In the genomic region with DNA sequence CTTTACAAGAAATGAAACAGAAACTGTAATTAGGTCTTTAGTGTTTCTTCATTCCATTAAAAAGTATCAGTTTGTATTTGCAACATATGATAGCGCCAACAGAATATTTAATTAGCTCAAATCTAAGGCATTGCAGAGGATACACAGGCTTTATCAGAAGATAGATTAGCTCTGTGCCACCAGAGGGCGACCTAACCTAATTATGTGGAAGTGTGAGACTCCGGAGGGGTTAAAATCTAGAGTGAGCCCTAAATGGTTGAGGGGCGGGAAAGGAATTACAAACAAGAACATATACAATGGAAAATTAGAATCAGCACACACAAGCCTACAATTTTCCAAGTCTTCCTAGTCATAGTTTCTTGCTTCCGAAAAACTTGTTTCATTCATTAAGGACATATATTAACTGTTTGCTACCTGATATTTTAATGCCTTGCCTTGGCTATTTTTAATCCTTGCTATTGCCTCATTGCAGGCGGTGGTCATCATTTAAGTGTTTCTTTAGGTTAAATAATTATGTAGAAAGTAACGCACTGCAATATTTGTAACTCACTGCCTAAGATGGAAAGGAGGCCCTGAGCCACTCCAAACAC, we compare ENCODE assay signal across 7 cellular contexts. TPM values are rescaled to one million over a fixed set of nuclear protein-coding genes. Genes with fewer than 3 reads are reported as not detected.
DNase-seq lines count a peak whose midpoint lies in the region; ATAC-seq, FAIRE-seq and TF ChIP-seq lines count a peak whose summit lies in the region.

No MANE protein-coding gene starts in this region.

- H3K4me1 ChIP-seq in SJCRH30, result no peaks in the 10 kb centered on the region
- H3K4me1 ChIP-seq in HepG2 (ENCODE audit: insufficient read depth, low read length), result no peaks in the 10 kb centered on the region

- in situ Hi-C loops in HepG2 (cut with HindIII; ENCODE audit: extremely low pct_ligation_motif_present, low pct_unique_long_range_greater_than_20kb), result loop anchor here (5.0 to 10.0 kb wide), 2 partner anchors 58 to 409 kb away; no protein-coding TSS in a partner anchor

- no peaks in the 10 kb centered on the region for H3K79me2 ChIP-seq in HepG2 (ENCODE audit: insufficient read depth, low read length)

- no peak overlapping the region for H3K4me2 ChIP-seq in HepG2 (ENCODE audit: low read depth, low read length)

- intact Hi-C loops in HepG2 (cut with micrococcal nuclease; ENCODE audit: unreplicated experiment), result loop anchor here (1.0 kb wide), 2 partner anchors 313 to 407 kb away; no protein-coding TSS in a partner anchor

- POLR2A ChIA-PET in HepG2 (lab: Yijun Ruan, JAX), result no interaction called here

- H3K9me3 ChIP-seq in SJCRH30 (replicated peaks) (no peaks in the 10 kb centered on the region), HepG2 (ENCODE audit: low read length) (no peaks in the 10 kb centered on the region)

- no TSS peak for BruUV-seq in HepG2 (replicated peaks; lab: Mats Ljungman, UMichigan)

- H4K20me1 ChIP-seq in HepG2 (ENCODE audit: insufficient read depth, low read length), result no peaks in the 10 kb centered on the region

- no peak overlapping the region for H3K9ac ChIP-seq in HepG2 (ENCODE audit: insufficient read depth, low read depth, low read length)

- TF ChIP-seq CTCF in GM12865 (IDR thresholded peaks at IDR 0.05; ENCODE audit: insufficient read depth, low read depth, low read length, missing control alignments) (peak; percentile 58), cardiac fibroblast (IDR thresholded peaks at IDR 0.05; ENCODE audit: low read depth, low read length) (peak; percentile 62), HepG2 (CRISPR knock-in tag; IDR thresholded peaks at IDR 0.05) (peak; percentile 66)

- peak; percentile 70 for DNase-seq in GM12865 (ENCODE audit: low read depth)
- peak; percentile 67 for DNase-seq in LoVo (ENCODE audit: low spot score)
- DNase-seq in SJCRH30, result peak; percentile 79 to 91
- DNase-seq in cardiac fibroblast (ENCODE audit: low read depth in 2 of 2), result peak; percentile 62 to 75
- peak; percentile 51 for DNase-seq in HepG2 (ENCODE audit: low spot score)
- DNase-seq in stimulated activated naive CD4-positive, alpha-beta T cell treated with Interleukin-2 at 50 U/mL for 16 hours (lab: John Stamatoyannopoulos, UW), result peak; percentile 14

- H3K27ac ChIP-seq in SJCRH30 (no peak overlapping the region), HepG2 (ENCODE audit: extremely low read length, insufficient read depth, low read length) (no peak overlapping the region)

- peak; percentile 71 for ATAC-seq in HepG2
- no peak for ATAC-seq in HG02981 (IDR thresholded peaks at IDR 0.05; ENCODE audit: unreplicated experiment)

- H3K27me3 ChIP-seq in SJCRH30 (no peaks in the 10 kb centered on the region), HepG2 (ENCODE audit: control insufficient read depth in 1 of 2, insufficient read depth in 2 of 2, low read length in 2 of 2) (peaks cover 1 to 7% of the 10 kb centered on the region in 2 experiments; a peak in 2 of 5 replicates)

- TF ChIP-seq POLR2A in HepG2 (IDR thresholded peaks at IDR 0.05; ENCODE audit: insufficient read depth in 1 of 2, low read depth in 2 of 2, low read length in 2 of 2), result no peak

- TF ChIP-seq EP300 in HepG2 (IDR thresholded peaks at IDR 0.05; ENCODE audit: low read depth in 2 of 2, low read length in 2 of 2) (no peak), HepG2 (CRISPR knock-in tag; IDR thresholded peaks at IDR 0.05; ENCODE audit: borderline replicate concordance) (no peak)

- no peak overlapping the region for H2AFZ ChIP-seq in HepG2 (ENCODE audit: low read length)

- H3K36me3 ChIP-seq in SJCRH30, result no peaks in the 10 kb centered on the region
- H3K36me3 ChIP-seq in HepG2 (replicated peaks in 1 of 2; ENCODE audit: control insufficient read depth in 1 of 2, insufficient read depth in 2 of 2, low read length in 2 of 2), result no peaks in the 10 kb centered on the region

- 4% methylated on average over 7 of the region's 7 CpGs for WGBS in HepG2 (ENCODE audit: low lambda C conversion rate)

- no peak for FAIRE-seq in HepG2 (lab: Jason Lieb, UNC)

- CTCF ChIA-PET in HepG2 (lab: Yijun Ruan, JAX; ENCODE audit: low intra/inter-chr PET ratio, low total read pairs), result interaction anchor here (3.8 kb wide), 1 partner anchor 408 kb away, joined by 38 read pairs; no protein-coding TSS in a partner anchor

- no peak for TF ChIP-seq RAD21 in HepG2 (CRISPR knock-in tag; IDR thresholded peaks at IDR 0.05)

- no peak overlapping the region for H3K4me3 ChIP-seq in GM12865 (ENCODE audit: low read depth, low read length)
- H3K4me3 ChIP-seq in SJCRH30, result no peak overlapping the region
- no peak overlapping the region for H3K4me3 ChIP-seq in cardiac fibroblast (replicated peaks in 1 of 2; ENCODE audit: low read depth in 2 of 2, low read length in 2 of 2)
- no peak overlapping the region for H3K4me3 ChIP-seq in HepG2 (replicated peaks in 1 of 3; ENCODE audit: insufficient read depth in 1 of 3, low read depth in 2 of 3, low read length in 3 of 3)

TF ChIP-seq in HepG2, 621 proteins besides CTCF, POLR2A, EP300 and RAD21:
- no peak for TF ChIP-seq ZMYM4 (CRISPR knock-in tag; IDR thresholded peaks at IDR 0.05)
- peak; percentile 64 for TF ChIP-seq SMC3 (IDR thresholded peaks at IDR 0.05; ENCODE audit: low read length)
- TF ChIP-seq, protein P1, sequence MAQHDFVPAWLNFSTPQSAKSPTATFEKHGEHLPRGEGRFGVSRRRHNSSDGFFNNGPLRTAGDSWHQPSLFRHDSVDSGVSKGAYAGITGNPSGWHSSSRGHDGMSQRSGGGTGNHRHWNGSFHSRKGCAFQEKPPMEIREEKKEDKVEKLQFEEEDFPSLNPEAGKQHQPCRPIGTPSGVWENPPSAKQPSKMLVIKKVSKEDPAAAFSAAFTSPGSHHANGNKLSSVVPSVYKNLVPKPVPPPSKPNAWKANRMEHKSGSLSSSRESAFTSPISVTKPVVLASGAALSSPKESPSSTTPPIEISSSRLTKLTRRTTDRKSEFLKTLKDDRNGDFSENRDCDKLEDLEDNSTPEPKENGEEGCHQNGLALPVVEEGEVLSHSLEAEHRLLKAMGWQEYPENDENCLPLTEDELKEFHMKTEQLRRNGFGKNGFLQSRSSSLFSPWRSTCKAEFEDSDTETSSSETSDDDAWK (CRISPR knock-in tag; IDR thresholded peaks at IDR 0.05), result no peak
- no peak for TF ChIP-seq NCOA2 (CRISPR knock-in tag; IDR thresholded peaks at IDR 0.05)
- 0 out of 2 replicates have a peak, but pooled peaks have one; percentile 27 for TF ChIP-seq MIXL1 (CRISPR knock-in tag; IDR thresholded peaks at IDR 0.05)
- TF ChIP-seq ZNF652 (CRISPR knock-in tag; IDR thresholded peaks at IDR 0.05; ENCODE audit: borderline replicate concordance, low read depth), result peak; percentile 89
- no peak for TF ChIP-seq ZEB1 (IDR thresholded peaks at IDR 0.05; ENCODE audit: insufficient replicate concordance, low read depth)
- no peak for TF ChIP-seq ZNF468 (CRISPR knock-in tag; IDR thresholded peaks at IDR 0.05)
- no peak for TF ChIP-seq ZNF143 (CRISPR knock-in tag; IDR thresholded peaks at IDR 0.05)
- TF ChIP-seq STAG1 (CRISPR knock-in tag; IDR thresholded peaks at IDR 0.05), result peak; percentile 78
- TF ChIP-seq POLR2G (IDR thresholded peaks at IDR 0.05; ENCODE audit: low read depth, low read length), result no peak
- no peak for TF ChIP-seq FOSL2 (CRISPR knock-in tag; IDR thresholded peaks at IDR 0.05)

RNA-seq across cellular contexts. Expression of a gene that starts 18.0 kb away (rescaled TPM):
- total RNA-seq in SJCRH30 (2014; rRNA removed; shearing (Covaris generic)), result 20.0 and 23.4 TPM in 2 replicates
- not detected in 2 replicates for total RNA-seq in HepG2 (2016; rRNA removed; fragmentation: Illumina TruSeq; extraction: Trizol)
- not detected in 2 replicates for total RNA-seq in HepG2 (2016; cell fraction: cytosol; rRNA removed; fragmentation: Illumina TruSeq; extraction: Trizol; ENCODE audit: low read depth)
- total RNA-seq in HepG2 (2016; cell fraction: insoluble cytoplasmic fraction; rRNA removed; fragmentation: Illumina TruSeq; extraction: Trizol), result not detected in 2 replicates
- not detected in 2 replicates for total RNA-seq in HepG2 (2016; cell fraction: membrane; rRNA removed; fragmentation: Illumina TruSeq; extraction: Trizol)
- not detected in 2 replicates for total RNA-seq in HepG2 (2016; cell fraction: nucleus; rRNA removed; fragmentation: Illumina TruSeq; extraction: Trizol)
- polyA plus RNA-seq in HepG2 (2011; rRNA removed), result not detected in 2 replicates
- not detected in 2 replicates for polyA plus RNA-seq in HepG2 (2011; cell fraction: cytosol; rRNA removed)
- polyA plus RNA-seq in HepG2 (2011; cell fraction: nucleus; rRNA removed), result not detected in 2 replicates
- polyA plus RNA-seq in HepG2 (2012), result 0.09 TPM in 2 replicates
- polyA plus RNA-seq in HepG2 (2016; cell fraction: cytosol; fragmentation: Illumina TruSeq; extraction: Trizol; ENCODE audit: low read depth), result not detected in 2 replicates
- not detected in 2 replicates for polyA plus RNA-seq in HepG2 (2016; cell fraction: insoluble cytoplasmic fraction; fragmentation: Illumina TruSeq; extraction: Trizol; ENCODE audit: low read depth)
- not detected in 2 replicates for polyA plus RNA-seq in HepG2 (2016; cell fraction: membrane; fragmentation: Illumina TruSeq; extraction: Trizol; ENCODE audit: low read depth)
- not detected in 2 replicates for polyA plus RNA-seq in HepG2 (2016; cell fraction: nucleus; fragmentation: Illumina TruSeq; extraction: Trizol; ENCODE audit: insufficient read depth, low read depth)
- not detected in 2 replicates for polyA minus RNA-seq in HepG2 (2011; rRNA and poly(A)+ RNA removed; ENCODE audit: low replicate concordance)
- polyA minus RNA-seq in HepG2 (2011; cell fraction: cytosol; rRNA and poly(A)+ RNA removed), result not detected in 2 replicates
- 0.12 TPM in 1 of 2 replicates, not detected in the other for polyA minus RNA-seq in HepG2 (2011; cell fraction: nucleus; rRNA and poly(A)+ RNA removed)

Comparison
In these comparisons a context has a peak if more than half of its experiments do, and no peak if none do; other contexts are left out.
1. DNase-seq: peak in every context shown above with its lines; median percentile 85 in SJCRH30; 70 in GM12865; 68 in cardiac fibroblast; 67 in LoVo; 51 in HepG2; 14 in stimulated activated naive CD4-positive, alpha-beta T cell treated with Interleukin-2 at 50 U/mL for 16 hours.
2. RNA of a gene that starts 18.0 kb away (total RNA-seq): 20.0 to 23.4 TPM in SJCRH30; not detected in HepG2; every median in the first group is over 10 times any median in the second.
3. Peak in every context shown above with its lines, with median percentiles within 50 percentile points of each other: CTCF ChIP-seq.